Comparison of ENCODE assay signal across 1 cellular context in genomic region chr21:44967082-44968047, GRCh38.
TF ChIP-seq lines count a peak whose summit lies in the region.

No MANE protein-coding gene starts in this region.

TF ChIP-seq in A549, 52 proteins besides CTCF, POLR2A, EP300 and RAD21 (continued from another document):
- no peak for TF ChIP-seq NPAS2 (CRISPR knock-in tag; IDR thresholded peaks at IDR 0.05; ENCODE audit: borderline replicate concordance)
- no peak for TF ChIP-seq RFX5 (IDR thresholded peaks at IDR 0.05)
- no peak for TF ChIP-seq ZSCAN20 (CRISPR knock-in tag; IDR thresholded peaks at IDR 0.05)
- no peak for TF ChIP-seq MAZ (IDR thresholded peaks at IDR 0.05; ENCODE audit: borderline replicate concordance, low read depth, low read length)
- TF ChIP-seq REST (IDR thresholded peaks at IDR 0.05) = no peak
- TF ChIP-seq KDM1A (IDR thresholded peaks at IDR 0.05; ENCODE audit: low read depth) = no peak
- TF ChIP-seq SREBF2 (IDR thresholded peaks at IDR 0.05) = no peak
- no peak for TF ChIP-seq HMGXB4 (CRISPR knock-in tag; IDR thresholded peaks at IDR 0.05; ENCODE audit: borderline replicate concordance)
- no peak for TF ChIP-seq ZFP36 (IDR thresholded peaks at IDR 0.05; ENCODE audit: borderline replicate concordance, partially characterized antibody)
TF ChIP-seq in A549: peak in this region for 0.
